8 cellular contexts compared by ENCODE assay signal in the genomic region with DNA sequence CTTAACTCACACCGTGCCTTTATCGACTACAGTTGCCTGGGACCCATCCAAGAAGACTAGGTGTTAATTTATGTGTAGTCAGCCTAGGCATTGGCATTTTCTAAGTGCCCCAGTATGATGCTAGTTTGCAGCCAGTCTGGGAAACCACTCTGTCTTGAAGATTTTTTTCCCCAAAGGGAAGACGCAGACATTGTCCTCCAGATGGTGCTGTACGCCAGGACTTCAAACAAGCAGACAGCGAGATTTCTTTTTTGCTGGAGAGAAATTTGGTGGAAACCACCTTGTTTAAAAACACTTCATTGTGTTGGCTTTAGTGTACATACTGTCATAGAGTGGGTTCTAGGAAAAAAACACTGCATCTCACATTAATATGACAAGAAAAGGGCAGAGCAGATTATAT. TPM values are rescaled to one million over a fixed set of nuclear protein-coding genes. Genes with fewer than 3 reads are reported as not detected.
DNase-seq lines count a peak whose midpoint lies in the region; ATAC-seq, FAIRE-seq and TF ChIP-seq lines count a peak whose summit lies in the region.

No MANE protein-coding gene starts in this region.

- no peaks in the 10 kb centered on the region for H3K79me2 ChIP-seq in K562 (ENCODE audit: control insufficient read depth, insufficient read depth, low read length)
- no peaks in the 10 kb centered on the region for H3K79me2 ChIP-seq in neural cell (replicated peaks; ENCODE audit: insufficient read depth, low read length)

- DNase-seq in AML-193 (lab: John Stamatoyannopoulos, UW) (peak; percentile 30 to 46), NCI-H2029 treated with DMSO at 0.1 percent for 48 hours (lab: John Stamatoyannopoulos, UW) (peak; percentile 41), K562 (ENCODE audit: extremely low read depth in 1 of 4, low spot score in 3 of 4) (peak in 2 of 4 experiments; percentile 25 to 57), epidermal melanocyte (ENCODE audit: insufficient read length, low spot score) (no peak)
- no peak for DNase-seq in stimulated activated naive CD8-positive, alpha-beta T cell treated with anti-CD3 and anti-CD28 coated beads, Interleukin-15, Interleukin-2, amounts not matched to agents 100 U/mL and 50 U/mL, for 24 hours

- POLR2A ChIA-PET in K562 (lab: Yijun Ruan, JAX) = no interaction called here

- peak; percentile 82 for FAIRE-seq in K562 (lab: Jason Lieb, UNC)

- 10% methylated on average over 5 of the region's 5 CpGs for WGBS in K562 (ENCODE audit: insufficient coverage, low coverage, missing lambda C conversion rate)

- H3F3A ChIP-seq in neural cell (ENCODE audit: insufficient read depth, low read length, poor library complexity, severe bottlenecking) = no peaks in the 10 kb centered on the region

- H4K20me1 ChIP-seq in K562 (replicated peaks; ENCODE audit: control insufficient read depth, insufficient read depth, low read length) = no peaks in the 10 kb centered on the region
- H4K20me1 ChIP-seq in neural cell (ENCODE audit: insufficient read depth) = no peaks in the 10 kb centered on the region

- no peaks in the 10 kb centered on the region for H3K27me3 ChIP-seq in K562 (ENCODE audit: control insufficient read depth in 2 of 2, insufficient read depth in 2 of 2, low read length in 2 of 2)
- no peaks in the 10 kb centered on the region for H3K27me3 ChIP-seq in neural cell (ENCODE audit: insufficient read depth, low read depth, low read length)

- no peak overlapping the region for H3K27ac ChIP-seq in K562 (ENCODE audit: extremely low read depth, low read depth, low read length)
- H3K27ac ChIP-seq in neural cell (ENCODE audit: low read length) = no peak overlapping the region

- no peaks in the 10 kb centered on the region for H3K36me3 ChIP-seq in K562 (ENCODE audit: control insufficient read depth, insufficient read depth, low read length)
- H3K36me3 ChIP-seq in neural cell (ENCODE audit: insufficient read depth, low read length) = no peaks in the 10 kb centered on the region

- H3K4me2 ChIP-seq in K562 (ENCODE audit: insufficient read depth, low read length) (no peak overlapping the region), neural cell (ENCODE audit: low read length) (no peak overlapping the region)

- no peaks in the 10 kb centered on the region for H3K9me1 ChIP-seq in K562 (ENCODE audit: control insufficient read depth, insufficient read depth, low read length)

- no peak for TF ChIP-seq POLR2A in K562 (conservative IDR thresholded peaks at IDR 0.05)

- intact Hi-C loops in K562 (cut with micrococcal nuclease) = loop anchor here (2.0 to 5.0 kb wide), 3 partner anchors 170 to 468 kb away; no protein-coding TSS in a partner anchor

- BruUV-seq in K562 (replicated peaks; lab: Mats Ljungman, UMichigan) = no TSS peak

- TF ChIP-seq CTCF in GM12874 (IDR thresholded peaks at IDR 0.05; ENCODE audit: insufficient read depth, low read depth, low read length) (peak; percentile 61), K562 (IDR thresholded peaks at IDR 0.05 in 2 of 3, conservative IDR thresholded peaks at IDR 0.05 in 1 of 3; ENCODE audit: insufficient read depth in 2 of 3, low read depth in 1 of 3, low read length in 3 of 3) (peak; percentile 60 to 78 (median 69)), neural cell (IDR thresholded peaks at IDR 0.05; ENCODE audit: poor library complexity, severe bottlenecking) (peak; percentile 70)

- CTCF ChIA-PET in K562 (lab: Yijun Ruan, JAX; ENCODE audit: low intra/inter-chr PET ratio) = interaction anchor here (0.7 to 1.8 kb wide), 7 partner anchors 93 to 1417 kb away, joined by 3 to 15 read pairs (median 3); no protein-coding TSS in a partner anchor

- ATAC-seq in K562 = peak; percentile 64; the same call in 2 of the 3 replicates
- no peak for ATAC-seq in stimulated activated naive CD8-positive, alpha-beta T cell treated with anti-CD3 and anti-CD28 coated beads, Interleukin-15, Interleukin-2, amounts not matched to agents 100 U/mL and 50 U/mL, for 24 hours
- ATAC-seq in HG03139 (IDR thresholded peaks at IDR 0.05; ENCODE audit: unreplicated experiment) = no peak

- H3K9me3 ChIP-seq in K562 (replicated peaks; ENCODE audit: control insufficient read depth, insufficient read depth, low read depth, low read length) = no peaks in the 10 kb centered on the region
- H3K9me3 ChIP-seq in neural cell (ENCODE audit: low read length) = no peaks in the 10 kb centered on the region

- H3K4me3 ChIP-seq in K562 (no peak overlapping the region), neural cell (ENCODE audit: low read length) (no peak overlapping the region)

- in situ Hi-C loops in K562 (cut with MboI) = no loop called here

- TF ChIP-seq RAD21 in K562 (CRISPR knock-in tag; conservative IDR thresholded peaks at IDR 0.05 in 1 of 2, IDR thresholded peaks at IDR 0.05 in 1 of 2) = peak; percentile 66 to 74
- peak; percentile 81 for TF ChIP-seq RAD21 in neural cell (conservative IDR thresholded peaks at IDR 0.05)

- H2AFZ ChIP-seq in K562 (ENCODE audit: low read depth, low read length) = no peak overlapping the region
- H2AFZ ChIP-seq in neural cell (ENCODE audit: low read depth, low read length) = no peak overlapping the region

- TF ChIP-seq EP300 in K562 (IDR thresholded peaks at IDR 0.05; ENCODE audit: low read length) (no peak), neural cell (conservative IDR thresholded peaks at IDR 0.05; ENCODE audit: poor library complexity, severe bottlenecking) (no peak)

- no peaks in the 10 kb centered on the region for H3K9me2 ChIP-seq in neural cell (ENCODE audit: insufficient read depth, low read length)

- H3K9ac ChIP-seq in K562 (ENCODE audit: insufficient read depth in 1 of 2, low read depth in 2 of 2, low read length in 2 of 2) = no peak overlapping the region
- H3K9ac ChIP-seq in neural cell (ENCODE audit: low read length) = no peak overlapping the region

- H3K4me1 ChIP-seq in K562 (replicated peaks in 1 of 2; ENCODE audit: control insufficient read depth in 2 of 2, insufficient read depth in 2 of 2, low read length in 2 of 2) = peaks cover 4 to 8% of the 10 kb centered on the region in 2 experiments; a peak in 4 of 5 replicates

TF ChIP-seq in K562, 482 proteins besides CTCF, POLR2A, EP300 and RAD21:
- TF ChIP-seq POLR2G (IDR thresholded peaks at IDR 0.05; ENCODE audit: low read depth, low read length) (no peak), SMC3 (conservative IDR thresholded peaks at IDR 0.05; ENCODE audit: insufficient read depth, low read depth, low read length) (peak; percentile 65; the same call in 1 of the 2 replicates), ZNF384 (IDR thresholded peaks at IDR 0.05; ENCODE audit: low read depth, low read length) (peak; percentile 31)

TF ChIP-seq in neural cell, 6 proteins besides CTCF, POLR2A, EP300 and RAD21:
- no peak for TF ChIP-seq POLR2AphosphoS5 (IDR thresholded peaks at IDR 0.05)
- peak; percentile 85 for TF ChIP-seq SMC3 (conservative IDR thresholded peaks at IDR 0.05; ENCODE audit: poor library complexity)

RNA-seq across cellular contexts. Expression of a gene that starts 30.0 kb away (rescaled TPM):
- 7.0 and 9.4 TPM in 2 replicates for total RNA-seq in K562 (2011; cell fraction: chromatin; rRNA removed; ENCODE audit: low replicate concordance)
- 4.2 and 5.3 TPM in 2 replicates for total RNA-seq in K562 (2011; cell fraction: nucleolus; rRNA removed)
- 9.3 and 9.6 TPM in 2 replicates for total RNA-seq in K562 (2011; cell fraction: nucleoplasm; rRNA removed)
- total RNA-seq in K562 (2014; rRNA removed) = 8.6 and 12.0 TPM in 2 replicates
- 8.9 and 9.9 TPM in 2 replicates for total RNA-seq in K562 (2014; rRNA removed; fragmentation: Illumina TruSeq; extraction: Trizol)
- total RNA-seq in K562 (2015; rRNA removed; fragmentation: Illumina TruSeq; extraction: Trizol) = 11.4 and 11.9 TPM in 2 replicates
- 19.7 and 20.5 TPM in 2 replicates for total RNA-seq in K562 (2021)
- 5.2 and 9.5 TPM in 2 replicates for polyA plus RNA-seq in K562 (2011; rRNA removed)
- polyA plus RNA-seq in K562 (2011; cell fraction: cytosol; rRNA removed) = 3.3 and 6.7 TPM in 2 replicates
- polyA plus RNA-seq in K562 (2011; cell fraction: nucleus; rRNA removed) = 5.2 and 8.1 TPM in 2 replicates
- 15.6 and 20.1 TPM in 2 replicates for polyA plus RNA-seq in K562 (2012)
- 14.4 and 16.1 TPM in 2 replicates for polyA plus RNA-seq in K562 (2014; fragmentation: Illumina TruSeq; extraction: Trizol)
- 1 to 10 TPM; 2.2 to 3.4 TPM for polyA plus RNA-seq in K562 (2014; fragmentation: Nextera tagmentation; extraction: Ambion mirVana)
- polyA plus RNA-seq in K562 (2014; rRNA removed) = 12.7 and 12.8 TPM in 2 replicates
- 5.8 and 10.9 TPM in 2 replicates for polyA minus RNA-seq in K562 (2011; rRNA and poly(A)+ RNA removed)
- 6.6 and 10.3 TPM in 2 replicates for polyA minus RNA-seq in K562 (2011; cell fraction: cytosol; rRNA and poly(A)+ RNA removed)
- polyA minus RNA-seq in K562 (2011; cell fraction: nucleus; rRNA and poly(A)+ RNA removed) = 2.3 and 2.6 TPM in 2 replicates
- polyA plus RNA-seq in neural cell = 33.1 and 36.3 TPM in 2 replicates
- 41.6 and 44.0 TPM in 2 replicates for polyA minus RNA-seq in neural cell

RNA-seq across cellular contexts. Expression of a gene that starts 35.4 kb away (rescaled TPM):
- total RNA-seq in K562 (2011; cell fraction: chromatin; rRNA removed; ENCODE audit: low replicate concordance) = 4.4 and 5.7 TPM in 2 replicates
- 1.3 and 1.8 TPM in 2 replicates for total RNA-seq in K562 (2011; cell fraction: nucleolus; rRNA removed)
- total RNA-seq in K562 (2011; cell fraction: nucleoplasm; rRNA removed) = 3.4 and 5.0 TPM in 2 replicates
- total RNA-seq in K562 (2014; rRNA removed) (1.0 and 1.5 TPM in 2 replicates), K562 (2014; rRNA removed; fragmentation: Illumina TruSeq; extraction: Trizol) (0.76 and 0.89 TPM in 2 replicates), K562 (2015; rRNA removed; fragmentation: Illumina TruSeq; extraction: Trizol) (1.0 and 1.3 TPM in 2 replicates), K562 (2021) (0.96 and 1.2 TPM in 2 replicates)
- polyA plus RNA-seq in K562 (2011; rRNA removed) (0.30 and 0.86 TPM in 2 replicates), K562 (2014; fragmentation: Illumina TruSeq; extraction: Trizol) (0.46 and 0.82 TPM in 2 replicates), K562 (2014; fragmentation: Nextera tagmentation; extraction: Ambion mirVana) (under 1 TPM; 0.11 to 0.13 TPM), K562 (2014; rRNA removed) (0.26 and 0.57 TPM in 2 replicates), neural cell (11.0 and 14.3 TPM in 2 replicates)
- 0.25 and 0.45 TPM in 2 replicates for polyA plus RNA-seq in K562 (2011; cell fraction: cytosol; rRNA removed)
- 0.77 and 1.1 TPM in 2 replicates for polyA plus RNA-seq in K562 (2011; cell fraction: nucleus; rRNA removed)
- polyA plus RNA-seq in K562 (2012) = 0.79 and 0.83 TPM in 2 replicates
- polyA minus RNA-seq in K562 (2011; rRNA and poly(A)+ RNA removed) = 0.78 and 1.2 TPM in 2 replicates
- 0.36 and 0.95 TPM in 2 replicates for polyA minus RNA-seq in K562 (2011; cell fraction: cytosol; rRNA and poly(A)+ RNA removed)
- polyA minus RNA-seq in K562 (2011; cell fraction: nucleus; rRNA and poly(A)+ RNA removed) = 1.1 and 1.2 TPM in 2 replicates
- 14.6 and 16.3 TPM in 2 replicates for polyA minus RNA-seq in neural cell

Comparison
In these comparisons a context has a peak if more than half of its experiments do, and no peak if none do; other contexts are left out.
1. DNase-seq: peak in AML-193 (2 of 2) and NCI-H2029 treated with DMSO at 0.1 percent for 48 hours (single experiment); none in stimulated activated naive CD8-positive, alpha-beta T cell treated with anti-CD3 and anti-CD28 coated beads, Interleukin-15, Interleukin-2, amounts not matched to agents 100 U/mL and 50 U/mL, for 24 hours (single experiment) and epidermal melanocyte (single experiment).
2. Peak in every context shown above with its lines, with median percentiles within 50 percentile points of each other: CTCF ChIP-seq.